ENCODE assay signal across 1 cellular context in the genomic region with DNA sequence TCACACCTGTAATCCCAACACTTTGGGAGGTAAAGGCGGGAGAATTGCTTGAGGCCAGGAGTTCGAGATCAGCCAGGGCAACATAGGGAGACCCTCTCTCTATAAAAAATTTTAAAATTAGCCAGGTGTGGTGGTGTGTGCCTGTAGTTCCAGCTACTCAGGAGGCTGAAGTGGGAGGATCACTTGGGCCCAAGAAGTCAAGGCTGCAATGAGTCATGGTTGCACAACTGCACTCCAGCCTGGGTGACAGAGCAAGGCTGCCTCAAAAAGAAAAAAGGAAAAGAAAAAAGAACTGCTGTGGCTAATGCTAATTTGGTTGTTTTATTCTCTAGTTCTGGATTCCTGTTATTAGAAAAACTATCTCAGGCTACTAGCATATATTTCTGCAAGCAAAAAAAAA.
TF ChIP-seq lines count a peak whose summit lies in the region.

No MANE protein-coding gene starts in this region.

TF ChIP-seq in WTC11, 78 proteins besides CTCF, POLR2A, EP300 and RAD21 (continued from another document):
- TF ChIP-seq ZBTB43 (CRISPR knock-in tag; IDR thresholded peaks at IDR 0.05) (no peak), ARID4B (CRISPR knock-in tag; IDR thresholded peaks at IDR 0.05; ENCODE audit: borderline replicate concordance) (no peak), CREM (CRISPR knock-in tag; IDR thresholded peaks at IDR 0.05) (no peak), ZNF121 (CRISPR knock-in tag; IDR thresholded peaks at IDR 0.05) (no peak)
